12 cellular contexts compared by ENCODE assay signal in genomic region chr20:4794846-4795245, GRCh38. TPM values are rescaled to one million over a fixed set of nuclear protein-coding genes. Genes with fewer than 3 reads are reported as not detected.
DNase-seq lines count a peak whose midpoint lies in the region; ATAC-seq lines count a peak whose summit lies in the region.
"Had no signal": no experiment of that assay in that cellular context is flagged by ENCODE, and none has a peak within 500 bp of the region (broad histone marks: within the 10 kb centered on the region; RNA-seq: fewer than 3 reads in every experiment).

No MANE protein-coding gene starts in this region.

- H3K9me3 Mint-ChIP-seq in CD4-positive, CD25-positive, alpha-beta regulatory T cell, result peaks cover 0 to 5% (median 0%) of the 10 kb centered on the region in 7 donors
- peaks cover 5% of the 10 kb centered on the region for H3K9me3 Mint-ChIP-seq in activated T-helper 1 cell treated with anti-CD3 and anti-CD28 coated beads, Interleukin-12 subunit alpha, Interleukin-12 subunit beta, Interleukin-2, Interleukin-4 antibody, amounts not matched to agents 30 ng/mL and 10 ng/mL and 1 ng/mL, durations not matched to agents 14 hours and 24 hours and 36 hours
- peaks cover 0 to 3% (median 0%) of the 10 kb centered on the region in 9 donors for H3K9me3 Mint-ChIP-seq in naive thymus-derived CD8-positive, alpha-beta T cell

- H3K36me3 Mint-ChIP-seq in CD4-positive, CD25-positive, alpha-beta regulatory T cell, result peaks cover 61% of the 10 kb centered on the region
- H3K36me3 Mint-ChIP-seq in activated T-helper 1 cell treated with anti-CD3 and anti-CD28 coated beads, Interleukin-12 subunit alpha, Interleukin-12 subunit beta, Interleukin-2, Interleukin-4 antibody, amounts not matched to agents 30 ng/mL and 10 ng/mL and 1 ng/mL, durations not matched to agents 14 hours and 24 hours and 36 hours (ENCODE audit: low read depth), result peaks cover 58% of the 10 kb centered on the region
- peaks cover 9 to 81% (median 46%) of the 10 kb centered on the region in 3 donors for H3K36me3 Mint-ChIP-seq in naive thymus-derived CD8-positive, alpha-beta T cell

- peak in 1 of 3 donors; percentile 29 for DNase-seq in CD4-positive, CD25-positive, alpha-beta regulatory T cell
- DNase-seq in activated T-helper 1 cell treated with anti-CD3 and anti-CD28 coated beads, Interleukin-12 subunit alpha, Interleukin-12 subunit beta, Interleukin-2, Interleukin-4 antibody, amounts not matched to agents 30 ng/mL and 10 ng/mL and 1 ng/mL, durations not matched to agents 14 hours and 24 hours and 36 hours (ENCODE audit: low spot score), result no peak
- no peak for DNase-seq in naive thymus-derived CD8-positive, alpha-beta T cell
- DNase-seq in posterior vena cava (ENCODE audit: low spot score) (no peak), NCI-H748 (lab: John Stamatoyannopoulos, UW; ENCODE audit: unreplicated experiment) (no peak)
- DNase-seq: Calu3, NCI-H2029 had no signal

- no peaks in the 10 kb centered on the region for H3K9me3 ChIP-seq in CD4-positive, CD25-positive, alpha-beta regulatory T cell (ENCODE audit: control insufficient read depth in 2 of 2, low read length in 2 of 2)
- H3K9me3 ChIP-seq: prostate gland, thoracic aorta had no signal

- peaks cover 78% of the 10 kb centered on the region for H3K36me3 ChIP-seq in CD4-positive, CD25-positive, alpha-beta regulatory T cell (ENCODE audit: control insufficient read depth, insufficient read depth, low read length)
- H3K36me3 ChIP-seq: prostate gland had no signal

- H3K4me3 Mint-ChIP-seq in CD4-positive, CD25-positive, alpha-beta regulatory T cell, result no peak overlapping the region
- no peak overlapping the region for H3K4me3 Mint-ChIP-seq in activated T-helper 1 cell treated with anti-CD3 and anti-CD28 coated beads, Interleukin-12 subunit alpha, Interleukin-12 subunit beta, Interleukin-2, Interleukin-4 antibody, amounts not matched to agents 30 ng/mL and 10 ng/mL and 1 ng/mL, durations not matched to agents 14 hours and 24 hours and 36 hours
- H3K4me3 Mint-ChIP-seq in naive thymus-derived CD8-positive, alpha-beta T cell, result no peak overlapping the region

- H3K27ac Mint-ChIP-seq in CD4-positive, CD25-positive, alpha-beta regulatory T cell, result peak overlapping the region in 2 of 3 donors; percentile 26 to 62
- H3K27ac Mint-ChIP-seq in activated T-helper 1 cell treated with anti-CD3 and anti-CD28 coated beads, Interleukin-12 subunit alpha, Interleukin-12 subunit beta, Interleukin-2, Interleukin-4 antibody, amounts not matched to agents 30 ng/mL and 10 ng/mL and 1 ng/mL, durations not matched to agents 14 hours and 24 hours and 36 hours, result peak overlapping the region; percentile 40
- H3K27ac Mint-ChIP-seq in naive thymus-derived CD8-positive, alpha-beta T cell, result peak overlapping the region in 9 of 10 donors; percentile 19 to 86 (median 55)

- H3K27ac ChIP-seq in CD4-positive, CD25-positive, alpha-beta regulatory T cell (ENCODE audit: insufficient read depth, low read length, poor library complexity, severe bottlenecking), result no peak overlapping the region
- H3K27ac ChIP-seq: prostate gland, thoracic aorta had no signal

- peaks cover 0 to 16% (median 4%) of the 10 kb centered on the region in 4 donors for H3K4me1 Mint-ChIP-seq in CD4-positive, CD25-positive, alpha-beta regulatory T cell
- peaks cover 40% of the 10 kb centered on the region for H3K4me1 Mint-ChIP-seq in activated T-helper 1 cell treated with anti-CD3 and anti-CD28 coated beads, Interleukin-12 subunit alpha, Interleukin-12 subunit beta, Interleukin-2, Interleukin-4 antibody, amounts not matched to agents 30 ng/mL and 10 ng/mL and 1 ng/mL, durations not matched to agents 14 hours and 24 hours and 36 hours (ENCODE audit: low read depth)
- H3K4me1 Mint-ChIP-seq in naive thymus-derived CD8-positive, alpha-beta T cell, result peaks cover 0 to 17% (median 3%) of the 10 kb centered on the region in 4 donors

- POLR2A ChIA-PET in naive thymus-derived CD8-positive, alpha-beta T cell (lab: Charles Lee), result interaction anchor here (1.1 kb wide), 1 partner anchor 12 kb away, joined by 3 read pairs; no protein-coding TSS in a partner anchor

- no peaks in the 10 kb centered on the region for H3K27me3 Mint-ChIP-seq in CD4-positive, CD25-positive, alpha-beta regulatory T cell
- H3K27me3 Mint-ChIP-seq in activated T-helper 1 cell treated with anti-CD3 and anti-CD28 coated beads, Interleukin-12 subunit alpha, Interleukin-12 subunit beta, Interleukin-2, Interleukin-4 antibody, amounts not matched to agents 30 ng/mL and 10 ng/mL and 1 ng/mL, durations not matched to agents 14 hours and 24 hours and 36 hours (ENCODE audit: insufficient read depth), result no peaks in the 10 kb centered on the region
- H3K27me3 Mint-ChIP-seq in naive thymus-derived CD8-positive, alpha-beta T cell, result no peaks in the 10 kb centered on the region

- H3K27me3 ChIP-seq in CD4-positive, CD25-positive, alpha-beta regulatory T cell (ENCODE audit: control insufficient read depth, insufficient read depth, low read length), result no peaks in the 10 kb centered on the region

- no peak overlapping the region for H3K4me3 ChIP-seq in CD4-positive, CD25-positive, alpha-beta regulatory T cell (ENCODE audit: low read depth, low read length)
- H3K4me3 ChIP-seq: prostate gland, thoracic aorta had no signal

- intact Hi-C loops in activated T-helper 1 cell treated with anti-CD3 and anti-CD28 coated beads, Interleukin-12 subunit alpha, Interleukin-12 subunit beta, Interleukin-2, Interleukin-4 antibody, amounts not matched to agents 30 ng/mL and 10 ng/mL and 1 ng/mL, durations not matched to agents 14 hours and 24 hours and 36 hours (cut with micrococcal nuclease), result no loop called here
- intact Hi-C loops in posterior vena cava (cut with DNase I), result no loop called here

- ATAC-seq in CD4-positive, CD25-positive, alpha-beta regulatory T cell (ENCODE audit: low read depth in 2 of 2), result no peak
- ATAC-seq in HG03175 (IDR thresholded peaks at IDR 0.05; ENCODE audit: unreplicated experiment) (peak; percentile 11), HG03095 (IDR thresholded peaks at IDR 0.05; ENCODE audit: unreplicated experiment) (no peak), GM18867 (IDR thresholded peaks at IDR 0.05; ENCODE audit: unreplicated experiment) (no peak)
- no peak for ATAC-seq in naive thymus-derived CD8-positive, alpha-beta T cell

- no peaks in the 10 kb centered on the region for H3K4me1 ChIP-seq in CD4-positive, CD25-positive, alpha-beta regulatory T cell (ENCODE audit: control insufficient read depth, insufficient read depth, low read length, poor library complexity, severe bottlenecking)
- H3K4me1 ChIP-seq: prostate gland had no signal

RNA-seq across cellular contexts. Expression of gene RASSF2, which starts 28.6 kb away (rescaled TPM):
- 33.9 TPM for total RNA-seq in CD4-positive, CD25-positive, alpha-beta regulatory T cell
- polyA plus RNA-seq in CD4-positive, CD25-positive, alpha-beta regulatory T cell, result 10 to 100 TPM; 20.9 to 33.0 (median 29.1) TPM
- total RNA-seq in activated T-helper 1 cell treated with anti-CD3 and anti-CD28 coated beads, Interleukin-12 subunit alpha, Interleukin-12 subunit beta, Interleukin-2, Interleukin-4 antibody, amounts not matched to agents 30 ng/mL and 10 ng/mL and 1 ng/mL, durations not matched to agents 14 hours and 24 hours and 36 hours, result 43.7 and 44.7 TPM in 2 replicates
- 10 to 100 TPM; 29.5 to 31.7 TPM for total RNA-seq in naive thymus-derived CD8-positive, alpha-beta T cell
- 10 to 100 TPM; 20.0 to 26.4 (median 22.4) TPM for polyA plus RNA-seq in naive thymus-derived CD8-positive, alpha-beta T cell
- total RNA-seq in posterior vena cava, result 10 to 100 TPM; 25.8 to 68.9 TPM
